In the genomic region with DNA sequence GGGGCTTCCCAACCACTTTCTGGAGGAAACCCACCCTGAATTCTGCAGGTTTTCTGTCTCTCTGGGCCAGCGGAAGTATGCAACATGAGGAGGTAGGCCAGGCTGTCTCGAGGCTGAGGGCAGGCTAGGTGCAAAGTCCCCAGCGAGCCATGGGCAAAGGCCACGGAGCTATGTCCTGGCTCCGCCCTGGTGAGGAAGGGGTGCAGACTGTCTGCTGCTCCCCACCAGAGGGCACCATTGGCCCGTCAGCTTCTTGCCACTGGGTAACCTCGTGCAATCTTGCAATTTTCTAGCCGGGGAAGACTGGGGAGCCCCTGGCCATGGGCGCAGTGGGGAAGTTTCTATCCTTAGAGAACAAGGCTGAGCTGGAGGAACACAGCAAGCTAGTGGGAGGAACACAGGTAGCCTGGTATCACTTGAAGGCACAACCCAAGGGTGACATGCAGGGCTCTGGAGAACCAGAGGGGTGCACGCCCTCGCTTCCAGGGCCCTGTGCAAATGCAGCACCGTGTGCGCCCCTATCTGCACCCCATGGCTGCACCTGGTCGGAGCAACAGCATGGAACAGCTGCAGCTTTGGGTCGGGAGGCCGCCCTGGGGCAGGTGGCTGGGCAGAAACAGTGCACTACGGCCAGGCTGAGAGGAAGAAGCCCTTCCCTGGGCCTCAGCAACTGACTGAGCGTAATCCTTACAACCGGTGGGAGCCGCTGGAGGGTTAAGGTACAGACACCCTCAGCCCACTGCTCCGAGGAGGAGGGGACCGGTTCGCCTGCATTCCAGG, we compare ENCODE assay signal across 8 cellular contexts. TPM values are rescaled to one million over a fixed set of nuclear protein-coding genes. Genes with fewer than 3 reads are reported as not detected.
DNase-seq lines count a peak whose midpoint lies in the region; FAIRE-seq and TF ChIP-seq lines count a peak whose summit lies in the region.

No MANE protein-coding gene starts in this region.

- H4K20me1 ChIP-seq in osteoblast (ENCODE audit: insufficient read depth, low read length): peaks cover 41% of the 10 kb centered on the region

- FAIRE-seq in H54 (lab: Jason Lieb, UNC): no peak

- H3K27me3 ChIP-seq in osteoblast (ENCODE audit: insufficient read depth, low read length) (no peaks in the 10 kb centered on the region), testis (no peaks in the 10 kb centered on the region)

- no peaks in the 10 kb centered on the region for H3K27me3 Mint-ChIP-seq in activated naive CD4-positive, alpha-beta T cell treated with anti-CD3 and anti-CD28 coated beads, Interleukin-2, amount 50 U/mL, for 24 hours

- H3K9me3 Mint-ChIP-seq in activated naive CD4-positive, alpha-beta T cell treated with anti-CD3 and anti-CD28 coated beads, Interleukin-2, amount 50 U/mL, for 24 hours: no peaks in the 10 kb centered on the region

- H2AFZ ChIP-seq in osteoblast (ENCODE audit: low read length): no peak overlapping the region

- no peak overlapping the region for H3K9ac ChIP-seq in SK-N-MC (ENCODE audit: insufficient read length)

- H3K36me3 ChIP-seq in SK-N-MC (ENCODE audit: insufficient read depth, low read length) (peaks cover 4% of the 10 kb centered on the region; the same call in 1 of the 2 replicates), osteoblast (ENCODE audit: insufficient read depth, low read length) (peaks cover 28% of the 10 kb centered on the region), testis (ENCODE audit: low read depth, missing control alignments) (no peaks in the 10 kb centered on the region)

- DNase-seq in DMS153 treated with DMSO at 0.1 percent for 48 hours (lab: John Stamatoyannopoulos, UW; ENCODE audit: unreplicated experiment): peak; percentile 74
- peak; percentile 58 for DNase-seq in H54 (ENCODE audit: insufficient read length, low spot score)
- peak; percentile 26 for DNase-seq in NCI-H1048 (lab: John Stamatoyannopoulos, UW)
- DNase-seq in SK-N-MC (ENCODE audit: low read depth, low spot score): peak; percentile 59
- peak; percentile 83 for DNase-seq in glomerular visceral epithelial cell (ENCODE audit: extremely low spot score)
- peak; percentile 97 for DNase-seq in osteoblast (ENCODE audit: insufficient read length, low spot score, missing footprints)
- peak; percentile 84 for DNase-seq in testis

- TF ChIP-seq CTCF in osteoblast (IDR thresholded peaks at IDR 0.05; ENCODE audit: extremely low read depth, low read depth, low read length): peak; percentile 92
- TF ChIP-seq CTCF in testis (IDR thresholded peaks at IDR 0.05): peak; percentile 83 to 98 (median 94)

- H3K27ac Mint-ChIP-seq in activated naive CD4-positive, alpha-beta T cell treated with anti-CD3 and anti-CD28 coated beads, Interleukin-2, amount 50 U/mL, for 24 hours: peak overlapping the region; percentile 89

- peaks cover 80% of the 10 kb centered on the region for H3K4me1 Mint-ChIP-seq in activated naive CD4-positive, alpha-beta T cell treated with anti-CD3 and anti-CD28 coated beads, Interleukin-2, amount 50 U/mL, for 24 hours

- intact Hi-C loops in testis (cut with DNase I; ENCODE audit: low total_unique reads): no loop called here

- peak overlapping the region; percentile 49 for H3K4me2 ChIP-seq in osteoblast (ENCODE audit: insufficient read depth, low read length)

- peak overlapping the region; percentile 72 for H3K4me3 Mint-ChIP-seq in activated naive CD4-positive, alpha-beta T cell treated with anti-CD3 and anti-CD28 coated beads, Interleukin-2, amount 50 U/mL, for 24 hours

- WGBS in testis, 2 donors: 30 to 56% methylated on average over 5 to 23 of the region's 23 CpGs

- H3K79me2 ChIP-seq in osteoblast (ENCODE audit: insufficient read depth, low read length): peaks cover 90% of the 10 kb centered on the region

- H3K4me1 ChIP-seq in osteoblast (ENCODE audit: insufficient read depth, low read length) (peaks cover 77% of the 10 kb centered on the region), testis (peaks cover 86% of the 10 kb centered on the region)

- H3K4me3 ChIP-seq in SK-N-MC: peak overlapping the region; percentile 48
- peak overlapping the region; percentile 26 for H3K4me3 ChIP-seq in osteoblast (ENCODE audit: insufficient read depth, low read length)
- H3K4me3 ChIP-seq in testis: no peak overlapping the region

- H3K9me3 ChIP-seq in SK-N-MC (ENCODE audit: low read depth, low read length) (no peaks in the 10 kb centered on the region), osteoblast (ENCODE audit: low read depth, low read length) (no peaks in the 10 kb centered on the region), testis (no peaks in the 10 kb centered on the region)

- TF ChIP-seq POLR2A in H54 (IDR thresholded peaks at IDR 0.05; ENCODE audit: low read depth, low read length) (no peak), testis (IDR thresholded peaks at IDR 0.05) (no peak)

- H3K27ac ChIP-seq in SK-N-MC (peak overlapping the region; percentile 78), osteoblast (ENCODE audit: low read depth, low read length) (peak overlapping the region; percentile 97), testis (peak overlapping the region in 1 of 2 donors; percentile 81)

- H3K36me3 Mint-ChIP-seq in activated naive CD4-positive, alpha-beta T cell treated with anti-CD3 and anti-CD28 coated beads, Interleukin-2, amount 50 U/mL, for 24 hours: no peaks in the 10 kb centered on the region

RNA-seq across cellular contexts. Expression of a gene that starts 27.6 kb away (rescaled TPM):
- 2,042 and 2,075 TPM in 2 replicates for total RNA-seq in osteoblast
- 1,000 to 10,000 TPM in 1 of 2 donors, 100 to 1,000 TPM in 1; 733 to 1,607 TPM for total RNA-seq in testis
- polyA plus RNA-seq in testis (ENCODE audit: insufficient read depth, low read depth, low replicate concordance): 1,137 TPM

RNA-seq across cellular contexts. Expression of a gene that starts 34.0 kb away (rescaled TPM):
- total RNA-seq in osteoblast (103 and 143 TPM in 2 replicates), testis (100 to 1,000 TPM; 104 to 164 TPM)
- 66.3 TPM for polyA plus RNA-seq in testis (ENCODE audit: insufficient read depth, low read depth, low replicate concordance)

RNA-seq across cellular contexts. Expression of a gene that starts 37.0 kb away (rescaled TPM):
- total RNA-seq in osteoblast (41.6 and 46.3 TPM in 2 replicates), testis (10 to 100 TPM; 81.8 to 84.9 TPM)
- 89.6 TPM for polyA plus RNA-seq in testis (ENCODE audit: insufficient read depth, low read depth, low replicate concordance)

Comparison
In these comparisons a context has a peak if more than half of its experiments do, and no peak if none do; other contexts are left out.
1. DNase-seq: peak in every context shown above with its lines; median percentile 97 in osteoblast; 84 in testis; 83 in glomerular visceral epithelial cell; 74 in DMS153 treated with DMSO at 0.1 percent for 48 hours; 59 in SK-N-MC; 58 in H54; 26 in NCI-H1048.
2. H3K4me3 ChIP-seq: peak in SK-N-MC (single experiment) and osteoblast (single experiment); none in testis (0 of 2).